In the genomic region with DNA sequence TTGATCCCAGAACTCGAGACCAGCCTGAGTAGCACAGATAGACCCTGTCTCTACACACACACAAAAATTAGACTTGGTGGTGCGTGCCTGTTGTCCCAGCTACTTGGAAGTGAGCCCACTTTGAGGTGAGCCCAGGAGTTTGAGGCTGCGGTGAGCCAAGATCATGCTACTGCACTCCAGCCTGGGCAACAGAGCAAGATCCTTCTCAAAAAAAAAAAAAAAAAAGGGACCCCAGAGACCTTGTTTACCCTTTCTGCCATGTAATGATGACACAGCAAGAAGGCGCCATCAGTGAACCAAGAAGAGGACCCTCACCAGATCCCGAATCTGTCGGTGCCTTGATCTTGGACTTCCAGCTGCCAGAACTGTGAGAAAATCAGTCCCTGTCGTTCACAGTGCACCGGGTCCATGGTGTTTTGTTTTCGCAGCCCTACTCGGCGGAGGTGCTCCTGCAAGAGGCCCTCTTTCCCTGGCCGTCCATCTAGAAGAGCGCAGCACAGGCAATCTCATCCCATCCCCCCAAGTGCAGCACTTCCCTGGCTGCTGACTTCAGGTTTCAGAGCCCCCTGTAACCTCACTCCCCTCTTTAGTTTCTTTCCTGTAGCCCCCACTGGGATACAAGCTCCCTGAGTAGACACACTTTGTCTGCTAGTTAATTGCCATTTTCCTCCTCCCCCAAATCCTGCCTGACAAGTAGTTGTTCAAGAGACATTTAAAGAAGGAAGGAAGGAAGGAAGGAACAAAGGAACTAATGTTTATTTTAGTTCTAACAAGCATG, we compare ENCODE assay signal across 1 cellular context.
TF ChIP-seq lines count a peak whose summit lies in the region.

No MANE protein-coding gene starts in this region.

TF ChIP-seq in HepG2, 621 proteins besides CTCF, POLR2A, EP300 and RAD21 (continued from another document):
- TF ChIP-seq, protein P1, sequence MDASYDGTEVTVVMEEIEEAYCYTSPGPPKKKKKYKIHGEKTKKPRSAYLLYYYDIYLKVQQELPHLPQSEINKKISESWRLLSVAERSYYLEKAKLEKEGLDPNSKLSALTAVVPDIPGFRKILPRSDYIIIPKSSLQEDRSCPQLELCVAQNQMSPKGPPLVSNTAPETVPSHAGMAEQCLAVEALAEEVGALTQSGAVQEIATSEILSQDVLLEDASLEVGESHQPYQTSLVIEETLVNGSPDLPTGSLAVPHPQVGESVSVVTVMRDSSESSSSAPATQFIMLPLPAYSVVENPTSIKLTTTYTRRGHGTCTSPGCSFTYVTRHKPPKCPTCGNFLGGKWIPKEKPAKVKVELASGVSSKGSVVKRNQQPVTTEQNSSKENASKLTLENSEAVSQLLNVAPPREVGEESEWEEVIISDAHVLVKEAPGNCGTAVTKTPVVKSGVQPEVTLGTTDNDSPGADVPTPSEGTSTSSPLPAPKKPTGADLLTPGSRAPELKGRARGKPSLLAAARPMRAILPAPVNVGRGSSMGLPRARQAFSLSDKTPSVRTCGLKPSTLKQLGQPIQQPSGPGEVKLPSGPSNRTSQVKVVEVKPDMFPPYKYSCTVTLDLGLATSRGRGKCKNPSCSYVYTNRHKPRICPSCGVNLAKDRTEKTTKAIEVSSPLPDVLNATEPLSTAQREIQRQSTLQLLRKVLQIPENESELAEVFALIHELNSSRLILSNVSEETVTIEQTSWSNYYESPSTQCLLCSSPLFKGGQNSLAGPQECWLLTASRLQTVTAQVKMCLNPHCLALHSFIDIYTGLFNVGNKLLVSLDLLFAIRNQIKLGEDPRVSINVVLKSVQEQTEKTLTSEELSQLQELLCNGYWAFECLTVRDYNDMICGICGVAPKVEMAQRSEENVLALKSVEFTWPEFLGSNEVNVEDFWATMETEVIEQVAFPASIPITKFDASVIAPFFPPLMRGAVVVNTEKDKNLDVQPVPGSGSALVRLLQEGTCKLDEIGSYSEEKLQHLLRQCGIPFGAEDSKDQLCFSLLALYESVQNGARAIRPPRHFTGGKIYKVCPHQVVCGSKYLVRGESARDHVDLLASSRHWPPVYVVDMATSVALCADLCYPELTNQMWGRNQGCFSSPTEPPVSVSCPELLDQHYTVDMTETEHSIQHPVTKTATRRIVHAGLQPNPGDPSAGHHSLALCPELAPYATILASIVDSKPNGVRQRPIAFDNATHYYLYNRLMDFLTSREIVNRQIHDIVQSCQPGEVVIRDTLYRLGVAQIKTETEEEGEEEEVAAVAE (CRISPR knock-in tag; IDR thresholded peaks at IDR 0.05; ENCODE audit: borderline replicate concordance): no peak
- TF ChIP-seq, protein P2, sequence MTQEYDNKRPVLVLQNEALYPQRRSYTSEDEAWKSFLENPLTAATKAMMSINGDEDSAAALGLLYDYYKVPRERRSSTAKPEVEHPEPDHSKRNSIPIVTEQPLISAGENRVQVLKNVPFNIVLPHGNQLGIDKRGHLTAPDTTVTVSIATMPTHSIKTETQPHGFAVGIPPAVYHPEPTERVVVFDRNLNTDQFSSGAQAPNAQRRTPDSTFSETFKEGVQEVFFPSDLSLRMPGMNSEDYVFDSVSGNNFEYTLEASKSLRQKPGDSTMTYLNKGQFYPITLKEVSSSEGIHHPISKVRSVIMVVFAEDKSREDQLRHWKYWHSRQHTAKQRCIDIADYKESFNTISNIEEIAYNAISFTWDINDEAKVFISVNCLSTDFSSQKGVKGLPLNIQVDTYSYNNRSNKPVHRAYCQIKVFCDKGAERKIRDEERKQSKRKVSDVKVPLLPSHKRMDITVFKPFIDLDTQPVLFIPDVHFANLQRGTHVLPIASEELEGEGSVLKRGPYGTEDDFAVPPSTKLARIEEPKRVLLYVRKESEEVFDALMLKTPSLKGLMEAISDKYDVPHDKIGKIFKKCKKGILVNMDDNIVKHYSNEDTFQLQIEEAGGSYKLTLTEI (CRISPR knock-in tag; conservative IDR thresholded peaks at IDR 0.05): no peak
- no peak for TF ChIP-seq SMAD3 (CRISPR knock-in tag; IDR thresholded peaks at IDR 0.05)
- no peak for TF ChIP-seq FOSL1 (CRISPR knock-in tag; IDR thresholded peaks at IDR 0.05; ENCODE audit: borderline replicate concordance)
- TF ChIP-seq MAFK (conservative IDR thresholded peaks at IDR 0.05 in 1 of 2, IDR thresholded peaks at IDR 0.05 in 1 of 2; ENCODE audit: low read length in 2 of 2): peak; percentile 66 to 70
- peak; percentile 39; the same call in 1 of the 2 replicates for TF ChIP-seq MAFF (IDR thresholded peaks at IDR 0.05; ENCODE audit: low read depth, low read length)
- TF ChIP-seq NONO (IDR thresholded peaks at IDR 0.05): no peak
- TF ChIP-seq NONO (CRISPR knock-in tag; conservative IDR thresholded peaks at IDR 0.05): no peak
- TF ChIP-seq, protein P3, sequence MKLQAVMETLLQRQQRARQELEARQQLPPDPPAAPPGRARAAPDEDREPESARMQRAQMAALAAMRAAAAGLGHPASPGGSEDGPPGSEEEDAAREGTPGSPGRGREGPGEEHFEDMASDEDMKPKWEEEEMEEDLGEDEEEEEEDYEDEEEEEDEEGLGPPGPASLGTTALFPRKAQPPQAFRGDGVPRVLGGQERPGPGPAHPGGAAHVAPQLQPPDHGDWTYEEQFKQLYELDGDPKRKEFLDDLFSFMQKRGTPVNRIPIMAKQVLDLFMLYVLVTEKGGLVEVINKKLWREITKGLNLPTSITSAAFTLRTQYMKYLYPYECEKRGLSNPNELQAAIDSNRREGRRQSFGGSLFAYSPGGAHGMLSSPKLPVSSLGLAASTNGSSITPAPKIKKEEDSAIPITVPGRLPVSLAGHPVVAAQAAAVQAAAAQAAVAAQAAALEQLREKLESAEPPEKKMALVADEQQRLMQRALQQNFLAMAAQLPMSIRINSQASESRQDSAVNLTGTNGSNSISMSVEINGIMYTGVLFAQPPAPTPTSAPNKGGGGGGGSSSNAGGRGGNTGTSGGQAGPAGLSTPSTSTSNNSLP (IDR thresholded peaks at IDR 0.05; ENCODE audit: low read depth, low read length): no peak
- no peak for TF ChIP-seq GATAD2A (CRISPR knock-in tag; IDR thresholded peaks at IDR 0.05)
- TF ChIP-seq HOXA3 (CRISPR knock-in tag; IDR thresholded peaks at IDR 0.05): 0 out of 2 replicates have a peak, but pooled peaks have one; percentile 12
- TF ChIP-seq ZNF670 (CRISPR knock-in tag; IDR thresholded peaks at IDR 0.05; ENCODE audit: borderline replicate concordance): no peak
- TF ChIP-seq, protein P4, sequence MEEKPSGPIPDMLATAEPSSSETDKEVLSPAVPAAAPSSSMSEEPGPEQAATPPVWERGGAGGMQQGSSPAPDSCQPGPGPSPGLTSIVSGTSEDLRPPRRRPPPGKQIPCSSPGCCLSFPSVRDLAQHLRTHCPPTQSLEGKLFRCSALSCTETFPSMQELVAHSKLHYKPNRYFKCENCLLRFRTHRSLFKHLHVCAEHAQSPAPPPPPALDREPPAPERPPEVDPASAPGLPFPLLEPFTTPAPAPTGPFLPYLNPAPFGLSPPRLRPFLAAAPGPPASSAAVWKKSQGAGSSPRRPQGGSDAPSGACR (CRISPR knock-in tag; IDR thresholded peaks at IDR 0.05): no peak
- TF ChIP-seq SMARCE1 (IDR thresholded peaks at IDR 0.05; ENCODE audit: borderline replicate concordance): no peak
- no peak for TF ChIP-seq AKAP8 (CRISPR knock-in tag; IDR thresholded peaks at IDR 0.05)
- TF ChIP-seq CBX1 (IDR thresholded peaks at IDR 0.05; ENCODE audit: low read depth): no peak
- no peak for TF ChIP-seq XRCC5 (optimal IDR thresholded peaks at IDR 0.05; ENCODE audit: low read length)
- TF ChIP-seq PHF8 (CRISPR knock-in tag; IDR thresholded peaks at IDR 0.05): no peak
- no peak for TF ChIP-seq ZNF746 (CRISPR knock-in tag; IDR thresholded peaks at IDR 0.05)
- TF ChIP-seq ZNF121 (CRISPR knock-in tag; IDR thresholded peaks at IDR 0.05): peak; percentile 59; the same call in 1 of the 2 replicates
